Comparison of ENCODE assay signal across 10 cellular contexts in genomic region chr2:181311841-181312240, GRCh38.
DNase-seq lines count a peak whose midpoint lies in the region; ATAC-seq and TF ChIP-seq lines count a peak whose summit lies in the region.
"Had no signal": no experiment of that assay in that cellular context is flagged by ENCODE, and none has a peak within 500 bp of the region (broad histone marks: within the 10 kb centered on the region; RNA-seq: fewer than 3 reads in every experiment).

No MANE protein-coding gene starts in this region.

- H3K9me3 Mint-ChIP-seq in activated T-helper 2 cell treated with anti-CD3 and anti-CD28 coated beads, Interferon-gamma antibody, Interleukin-2, Interleukin-4, amounts not matched to agents 10 μg/mL and 5 μg/mL and 100 μg/mL, durations not matched to agents 14 hours and 24 hours and 36 hours = no peaks in the 10 kb centered on the region

- H3K36me3 ChIP-seq in upper lobe of right lung (no peaks in the 10 kb centered on the region), right atrium auricular region (no peaks in the 10 kb centered on the region)

- DNase-seq in stimulated activated CD4-positive, alpha-beta T cell treated with anti-CD3 and anti-CD28 coated beads, Interleukin-15, amount 100 ng/mL, for 24 hours = peak; percentile 14
- no peak for DNase-seq in stimulated activated CD4-positive, alpha-beta T cell treated with anti-CD3 and anti-CD28 coated beads, Interleukin-2, amount 100 ng/mL, for 24 hours
- DNase-seq in activated T-helper 2 cell treated with anti-CD3 and anti-CD28 coated beads, Interferon-gamma antibody, Interleukin-2, Interleukin-4, amounts not matched to agents 10 μg/mL and 5 μg/mL and 100 μg/mL, durations not matched to agents 14 hours and 24 hours and 36 hours (ENCODE audit: low spot score) = no peak
- DNase-seq in upper lobe of right lung = no peak
- no peak for DNase-seq in 8988T
- no peak for DNase-seq in DMS53 (lab: John Stamatoyannopoulos, UW)
- DNase-seq in right atrium auricular region (ENCODE audit: low spot score) = no peak
- DNase-seq: NCI-H526 treated with DMSO at 0.1 percent for 48 hours had no signal

- H3K4me1 Mint-ChIP-seq in activated T-helper 2 cell treated with anti-CD3 and anti-CD28 coated beads, Interferon-gamma antibody, Interleukin-2, Interleukin-4, amounts not matched to agents 10 μg/mL and 5 μg/mL and 100 μg/mL, durations not matched to agents 14 hours and 24 hours and 36 hours (ENCODE audit: low read depth) = peaks cover 61% of the 10 kb centered on the region

- H3K27ac ChIP-seq in upper lobe of right lung (peak overlapping the region; percentile 37), right atrium auricular region (no peak overlapping the region)
- H3K27ac ChIP-seq: C4-2B had no signal

- H3K27me3 Mint-ChIP-seq in activated T-helper 2 cell treated with anti-CD3 and anti-CD28 coated beads, Interferon-gamma antibody, Interleukin-2, Interleukin-4, amounts not matched to agents 10 μg/mL and 5 μg/mL and 100 μg/mL, durations not matched to agents 14 hours and 24 hours and 36 hours (ENCODE audit: low read depth) = no peaks in the 10 kb centered on the region

- peaks cover 3% of the 10 kb centered on the region for H3K36me3 Mint-ChIP-seq in activated T-helper 2 cell treated with anti-CD3 and anti-CD28 coated beads, Interferon-gamma antibody, Interleukin-2, Interleukin-4, amounts not matched to agents 10 μg/mL and 5 μg/mL and 100 μg/mL, durations not matched to agents 14 hours and 24 hours and 36 hours (ENCODE audit: low read depth)

- no peak for TF ChIP-seq CTCF in upper lobe of right lung (IDR thresholded peaks at IDR 0.05)
- no peak for TF ChIP-seq CTCF in right atrium auricular region (IDR thresholded peaks at IDR 0.05)

- H3K4me3 ChIP-seq in upper lobe of right lung (no peak overlapping the region), right atrium auricular region (no peak overlapping the region)

- H3K4me1 ChIP-seq in upper lobe of right lung (no peaks in the 10 kb centered on the region), right atrium auricular region (no peaks in the 10 kb centered on the region)

- ATAC-seq in HG03354 (IDR thresholded peaks at IDR 0.05; ENCODE audit: poor library complexity, severe bottlenecking, unreplicated experiment) (peak; percentile 24), upper lobe of right lung (peak; percentile 48)

- H3K27me3 ChIP-seq in upper lobe of right lung (no peaks in the 10 kb centered on the region), right atrium auricular region (no peaks in the 10 kb centered on the region)

- intact Hi-C loops in activated T-helper 2 cell treated with anti-CD3 and anti-CD28 coated beads, Interferon-gamma antibody, Interleukin-2, Interleukin-4, amounts not matched to agents 10 μg/mL and 5 μg/mL and 100 μg/mL, durations not matched to agents 14 hours and 24 hours and 36 hours (cut with micrococcal nuclease) = loop anchor here (1.0 to 10.0 kb wide), 6 partner anchors 45 to 583 kb away; partner anchors contain the start of gene ITPRID2
- intact Hi-C loops in upper lobe of right lung (cut with DNase I) = no loop called here

- H3K4me3 Mint-ChIP-seq in activated T-helper 2 cell treated with anti-CD3 and anti-CD28 coated beads, Interferon-gamma antibody, Interleukin-2, Interleukin-4, amounts not matched to agents 10 μg/mL and 5 μg/mL and 100 μg/mL, durations not matched to agents 14 hours and 24 hours and 36 hours (ENCODE audit: low read depth) = peak overlapping the region; percentile 82

- peak overlapping the region; percentile 98 for H3K27ac Mint-ChIP-seq in activated T-helper 2 cell treated with anti-CD3 and anti-CD28 coated beads, Interferon-gamma antibody, Interleukin-2, Interleukin-4, amounts not matched to agents 10 μg/mL and 5 μg/mL and 100 μg/mL, durations not matched to agents 14 hours and 24 hours and 36 hours

- no peaks in the 10 kb centered on the region for H3K9me3 ChIP-seq in upper lobe of right lung
- no peaks in the 10 kb centered on the region for H3K9me3 ChIP-seq in right atrium auricular region
